ENCODE assay signal across 8 cellular contexts in the genomic region with DNA sequence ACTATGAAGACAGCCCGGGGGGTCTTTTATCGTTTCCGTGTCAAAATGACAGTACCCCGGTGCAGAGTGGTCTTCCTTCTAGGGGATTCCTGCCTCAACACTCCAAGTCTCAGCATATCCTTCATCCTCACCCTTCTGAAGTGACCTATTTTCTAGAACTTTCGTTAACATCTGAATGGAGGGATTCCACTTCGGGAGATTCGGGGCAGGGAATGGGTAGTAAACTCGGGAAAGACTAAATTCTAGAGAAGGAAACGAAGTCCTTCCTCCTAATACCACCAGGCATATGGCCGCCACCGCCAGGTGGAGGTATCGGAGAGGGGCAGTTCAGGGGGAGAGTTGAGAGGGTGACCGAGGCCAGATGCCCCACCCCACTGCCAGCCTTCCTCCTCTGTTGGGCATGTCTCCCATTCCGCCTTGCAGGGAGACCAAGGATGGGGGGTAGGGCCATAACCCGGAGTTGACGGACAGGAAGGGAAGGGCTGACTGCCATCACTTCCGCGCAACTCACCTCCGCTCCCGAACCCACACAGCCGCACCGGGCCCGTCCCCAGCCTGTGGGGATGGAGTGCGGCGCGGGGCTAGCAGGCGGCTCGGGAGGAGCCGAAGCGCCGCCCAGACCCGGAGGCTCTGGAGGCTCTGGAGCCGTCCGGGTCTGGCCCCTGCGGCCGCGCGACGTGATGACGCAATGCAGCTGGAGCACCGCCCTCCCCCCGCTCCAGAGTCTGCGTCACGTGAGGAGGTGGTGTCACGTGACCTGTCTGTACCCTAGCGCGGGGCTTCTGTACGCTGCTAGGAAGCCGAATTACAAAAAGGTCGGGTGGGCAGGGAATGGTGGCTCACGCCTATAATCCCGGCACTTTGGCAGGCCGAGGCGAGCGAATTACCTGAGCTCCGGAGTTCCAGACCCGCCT. TPM values are rescaled to one million over a fixed set of nuclear protein-coding genes. Genes with fewer than 3 reads are reported as not detected.
DNase-seq lines count a peak whose midpoint lies in the region; ATAC-seq and TF ChIP-seq lines count a peak whose summit lies in the region.

A gene (minus strand): TSS at position 657 of the 914 bp plus-strand sequence. CDS start 2,072 bp downstream, outside the sequence.

- peak within 1 kb of the TSS; percentile 69 for H3K4me3 ChIP-seq in mucosa of descending colon

- H3K36me3 ChIP-seq in mucosa of descending colon (ENCODE audit: low read depth), result peaks cover 8% of the 10 kb centered on the region

- TF ChIP-seq EP300 in Ishikawa (IDR thresholded peaks at IDR 0.05; ENCODE audit: borderline replicate concordance), result peak; percentile 58

- ATAC-seq in GM21576 (IDR thresholded peaks at IDR 0.05; ENCODE audit: unreplicated experiment), result peak; percentile 89
- peak; percentile 99 for ATAC-seq in mucosa of descending colon

- no peaks in the 10 kb centered on the region for H3K9me3 ChIP-seq in mucosa of descending colon

- DNase-seq in DMS153 treated with DMSO at 0.1 percent for 48 hours (lab: John Stamatoyannopoulos, UW; ENCODE audit: unreplicated experiment) (peak; percentile 98), OCI-M2 (lab: John Stamatoyannopoulos, UW; ENCODE audit: unreplicated experiment) (peak; percentile 49), activated T-cell treated with anti-CD3 and anti-CD28 coated beads for 4 hours (peak; percentile 94), epithelial cell of prostate (ENCODE audit: low read depth, low spot score) (peak; percentile 81), mucosa of descending colon (peak; percentile 98 to 99 (median 98))
- DNase-seq in stimulated activated CD8-positive, alpha-beta memory T cell treated with anti-CD3 and anti-CD28 coated beads, Interleukin-4, amount 100 ng/mL, for 24 hours (ENCODE audit: low read depth), result peak; percentile 94

- no peaks in the 10 kb centered on the region for H3K4me1 ChIP-seq in mucosa of descending colon (ENCODE audit: low read depth)

- TF ChIP-seq RAD21 in Ishikawa (IDR thresholded peaks at IDR 0.05; ENCODE audit: low read depth), result no peak

- H3K27ac ChIP-seq in epithelial cell of prostate, result peak within 1 kb of the TSS; percentile 94

- intact Hi-C loops in mucosa of descending colon (cut with DNase I, micrococcal nuclease), result loop anchor here in 1 of 2 donors (2.0 kb wide), 1 partner anchor 42 kb away; no protein-coding TSS in a partner anchor

- TF ChIP-seq CTCF in mucosa of descending colon (IDR thresholded peaks at IDR 0.05), result peak; percentile 59

TF ChIP-seq in Ishikawa, 13 proteins besides CTCF, POLR2A, EP300 and RAD21:
- TF ChIP-seq TAF1 (IDR thresholded peaks at IDR 0.05; ENCODE audit: low read depth) (peak; percentile 87), FOXM1 (IDR thresholded peaks at IDR 0.05; ENCODE audit: borderline replicate concordance, low read depth) (peak; percentile 31; the same call in 1 of the 2 replicates), CREB1 (IDR thresholded peaks at IDR 0.05; ENCODE audit: low read depth) (peak; percentile 91), EGR1 (IDR thresholded peaks at IDR 0.05) (no peak), CEBPB (IDR thresholded peaks at IDR 0.05) (peak; percentile 85), TCF12 (IDR thresholded peaks at IDR 0.05; ENCODE audit: low read depth) (peak; percentile 71), ZBTB7A (IDR thresholded peaks at IDR 0.05; ENCODE audit: low read depth) (no peak), YY1 (IDR thresholded peaks at IDR 0.05; ENCODE audit: low read depth) (peak; percentile 67)
- TF ChIP-seq, protein P1, sequence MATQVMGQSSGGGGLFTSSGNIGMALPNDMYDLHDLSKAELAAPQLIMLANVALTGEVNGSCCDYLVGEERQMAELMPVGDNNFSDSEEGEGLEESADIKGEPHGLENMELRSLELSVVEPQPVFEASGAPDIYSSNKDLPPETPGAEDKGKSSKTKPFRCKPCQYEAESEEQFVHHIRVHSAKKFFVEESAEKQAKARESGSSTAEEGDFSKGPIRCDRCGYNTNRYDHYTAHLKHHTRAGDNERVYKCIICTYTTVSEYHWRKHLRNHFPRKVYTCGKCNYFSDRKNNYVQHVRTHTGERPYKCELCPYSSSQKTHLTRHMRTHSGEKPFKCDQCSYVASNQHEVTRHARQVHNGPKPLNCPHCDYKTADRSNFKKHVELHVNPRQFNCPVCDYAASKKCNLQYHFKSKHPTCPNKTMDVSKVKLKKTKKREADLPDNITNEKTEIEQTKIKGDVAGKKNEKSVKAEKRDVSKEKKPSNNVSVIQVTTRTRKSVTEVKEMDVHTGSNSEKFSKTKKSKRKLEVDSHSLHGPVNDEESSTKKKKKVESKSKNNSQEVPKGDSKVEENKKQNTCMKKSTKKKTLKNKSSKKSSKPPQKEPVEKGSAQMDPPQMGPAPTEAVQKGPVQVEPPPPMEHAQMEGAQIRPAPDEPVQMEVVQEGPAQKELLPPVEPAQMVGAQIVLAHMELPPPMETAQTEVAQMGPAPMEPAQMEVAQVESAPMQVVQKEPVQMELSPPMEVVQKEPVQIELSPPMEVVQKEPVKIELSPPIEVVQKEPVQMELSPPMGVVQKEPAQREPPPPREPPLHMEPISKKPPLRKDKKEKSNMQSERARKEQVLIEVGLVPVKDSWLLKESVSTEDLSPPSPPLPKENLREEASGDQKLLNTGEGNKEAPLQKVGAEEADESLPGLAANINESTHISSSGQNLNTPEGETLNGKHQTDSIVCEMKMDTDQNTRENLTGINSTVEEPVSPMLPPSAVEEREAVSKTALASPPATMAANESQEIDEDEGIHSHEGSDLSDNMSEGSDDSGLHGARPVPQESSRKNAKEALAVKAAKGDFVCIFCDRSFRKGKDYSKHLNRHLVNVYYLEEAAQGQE (IDR thresholded peaks at IDR 0.05; ENCODE audit: low read depth), result no peak
- TF ChIP-seq, protein P2, sequence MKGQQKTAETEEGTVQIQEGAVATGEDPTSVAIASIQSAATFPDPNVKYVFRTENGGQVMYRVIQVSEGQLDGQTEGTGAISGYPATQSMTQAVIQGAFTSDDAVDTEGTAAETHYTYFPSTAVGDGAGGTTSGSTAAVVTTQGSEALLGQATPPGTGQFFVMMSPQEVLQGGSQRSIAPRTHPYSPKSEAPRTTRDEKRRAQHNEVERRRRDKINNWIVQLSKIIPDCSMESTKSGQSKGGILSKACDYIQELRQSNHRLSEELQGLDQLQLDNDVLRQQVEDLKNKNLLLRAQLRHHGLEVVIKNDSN (IDR thresholded peaks at IDR 0.05), result peak; percentile 100
- TF ChIP-seq, protein P3, sequence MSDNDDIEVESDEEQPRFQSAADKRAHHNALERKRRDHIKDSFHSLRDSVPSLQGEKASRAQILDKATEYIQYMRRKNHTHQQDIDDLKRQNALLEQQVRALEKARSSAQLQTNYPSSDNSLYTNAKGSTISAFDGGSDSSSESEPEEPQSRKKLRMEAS (IDR thresholded peaks at IDR 0.05), result peak; percentile 67

RNA-seq across cellular contexts. Expression of the gene that starts here (rescaled TPM):
- 10 to 100 TPM; 26.4 to 33.4 (median 28.2) TPM for total RNA-seq in mucosa of descending colon

Comparison
In these comparisons a context has a peak if more than half of its experiments do, and no peak if none do; other contexts are left out.
1. Peak in every context shown above with its lines: DNase-seq, ATAC-seq, H3K4me3 ChIP-seq and H3K27ac ChIP-seq.